ENCODE assay signal across 17 cellular contexts in genomic region chr21:33968998-33969353, GRCh38. TPM values are rescaled to one million over a fixed set of nuclear protein-coding genes. Genes with fewer than 3 reads are reported as not detected.
DNase-seq lines count a peak whose midpoint lies in the region; TF ChIP-seq lines count a peak whose summit lies in the region.
"Had no signal": no experiment of that assay in that cellular context is flagged by ENCODE, and none has a peak within 500 bp of the region (broad histone marks: within the 10 kb centered on the region; RNA-seq: fewer than 3 reads in every experiment).

No MANE protein-coding gene starts in this region.

- peak overlapping the region in 1 of 3 experiments; percentile 7 for H3K4me3 Mint-ChIP-seq in nephron
- H3K4me3 Mint-ChIP-seq: effector memory CD8-positive, alpha-beta T cell had no signal

- H3K4me1 Mint-ChIP-seq in nephron, result peaks cover 40% of the 10 kb centered on the region

- TF ChIP-seq CTCF in A673 (conservative IDR thresholded peaks at IDR 0.05; ENCODE audit: low read depth, low read length) (no peak), nephron (IDR thresholded peaks at IDR 0.05; ENCODE audit: unreplicated experiment in 3 of 3) (no peak), PC-9 (conservative IDR thresholded peaks at IDR 0.05) (no peak)

- H3K27me3 ChIP-seq in A673 (replicated peaks; ENCODE audit: insufficient read depth, low read depth, low read length, poor library complexity) (no peaks in the 10 kb centered on the region), MG63 (no peaks in the 10 kb centered on the region), PC-9 (ENCODE audit: insufficient read depth, low read depth) (no peaks in the 10 kb centered on the region)
- H3K27me3 ChIP-seq: SJCRH30 had no signal

- H3K4me1 ChIP-seq in A673 (ENCODE audit: insufficient read depth, low read length, poor library complexity, severe bottlenecking) (peaks cover 18% of the 10 kb centered on the region), PC-9 (replicated peaks; ENCODE audit: insufficient read depth) (peaks cover 6% of the 10 kb centered on the region; the same call in 1 of the 2 replicates)

- peak overlapping the region; percentile 10 for H3K4me3 ChIP-seq in A673 (ENCODE audit: low read depth, low read length, poor library complexity, severe bottlenecking)
- no peak overlapping the region for H3K4me3 ChIP-seq in MG63
- no peak overlapping the region for H3K4me3 ChIP-seq in PC-9
- H3K4me3 ChIP-seq: lower lobe of right lung had no signal

- no peak overlapping the region for H3K4me2 ChIP-seq in PC-9

- no peaks in the 10 kb centered on the region for H4K20me1 ChIP-seq in PC-9 (ENCODE audit: insufficient read depth)

- H3K9me3 ChIP-seq in A673 (ENCODE audit: low read depth, low read length, poor library complexity, severe bottlenecking) (no peaks in the 10 kb centered on the region), MG63 (no peaks in the 10 kb centered on the region), PC-9 (ENCODE audit: insufficient read depth, low read depth) (no peaks in the 10 kb centered on the region)
- H3K9me3 ChIP-seq: lower lobe of right lung, SJCRH30 had no signal

- H3F3A ChIP-seq in PC-9 (ENCODE audit: insufficient read depth, low read depth), result no peaks in the 10 kb centered on the region

- peak overlapping the region; percentile 82 for H3K27ac ChIP-seq in A673 (ENCODE audit: low read depth, low read length, poor library complexity, severe bottlenecking)
- peak overlapping the region; percentile 82 for H3K27ac ChIP-seq in epithelial cell of prostate
- no peak overlapping the region for H3K27ac ChIP-seq in PC-9
- H3K27ac ChIP-seq: lower lobe of right lung, SJCRH30 had no signal

- H3K9me2 ChIP-seq in PC-9 (ENCODE audit: insufficient read depth), result no peaks in the 10 kb centered on the region

- H3K36me3 Mint-ChIP-seq in nephron (ENCODE audit: low read depth), result no peaks in the 10 kb centered on the region

- H3K9me3 Mint-ChIP-seq in nephron, result no peaks in the 10 kb centered on the region
- H3K9me3 Mint-ChIP-seq: effector memory CD8-positive, alpha-beta T cell had no signal

- POLR2A ChIA-PET in A673 (lab: Charles Lee; ENCODE audit: low non-redundant PET), result no interaction called here
- POLR2A ChIA-PET in PC-9 (lab: Charles Lee; ENCODE audit: unreplicated experiment), result no interaction called here

- H3K27ac Mint-ChIP-seq in nephron, result peak overlapping the region; percentile 33 to 87 (median 80)

- no peaks in the 10 kb centered on the region for H3K27me3 Mint-ChIP-seq in nephron (ENCODE audit: low read depth)
- H3K27me3 Mint-ChIP-seq: effector memory CD8-positive, alpha-beta T cell had no signal

- no TSS peak for BruUV-seq in A673 (replicated peaks; lab: Mats Ljungman, UMichigan)
- BruUV-seq in PC-9 (replicated peaks; lab: Mats Ljungman, UMichigan), result no TSS peak

- no peak overlapping the region for H2AFZ ChIP-seq in PC-9

- CTCF ChIA-PET in A673 (lab: Charles Lee), result interaction anchor here (0.6 kb wide), 1 partner anchor 21 kb away, joined by 3 read pairs; no protein-coding TSS in a partner anchor
- CTCF ChIA-PET in PC-9 (lab: Charles Lee), result interaction anchor here (0.7 kb wide), 1 partner anchor 259 kb away, joined by 3 read pairs; no protein-coding TSS in a partner anchor

- DNase-seq in A673 (ENCODE audit: low spot score) (peak; percentile 89), MG63 (peak; percentile 39), epithelial cell of prostate (ENCODE audit: low read depth, low spot score) (no peak), T-helper 2 cell (no peak), NCI-H1417 (lab: John Stamatoyannopoulos, UW) (no peak), T-helper 1 cell (no peak), PC-9 (no peak)
- DNase-seq: activated T-cell treated with anti-CD3 and anti-CD28 coated beads, Interleukin-2, amount 50 U/mL, for 1 hour; amygdala; DMS79; effector memory CD8-positive, alpha-beta T cell; lower lobe of right lung; NCI-H2029; NCI-H774; trophoblast cell had no signal

- H3K36me3 ChIP-seq in A673 (ENCODE audit: insufficient read depth, low read length, poor library complexity, severe bottlenecking) (no peaks in the 10 kb centered on the region), MG63 (no peaks in the 10 kb centered on the region), PC-9 (ENCODE audit: low read depth) (no peaks in the 10 kb centered on the region)
- H3K36me3 ChIP-seq: lower lobe of right lung, SJCRH30 had no signal

- intact Hi-C loops in A673 (cut with micrococcal nuclease; ENCODE audit: unreplicated experiment), result no loop called here
- intact Hi-C loops in PC-9 (cut with micrococcal nuclease; ENCODE audit: unreplicated experiment), result no loop called here

- no peaks in the 10 kb centered on the region for H3K79me2 ChIP-seq in PC-9 (ENCODE audit: low read depth)

RNA-seq across cellular contexts. Expression of gene ATP5PO, which starts 53.4 kb away (rescaled TPM):
- total RNA-seq in A673 (2021), result 254 and 255 TPM in 2 replicates
- 210 and 538 TPM in 2 replicates for total RNA-seq in MG63 (2014; rRNA removed; shearing (Covaris generic); ENCODE audit: low replicate concordance)
- 134 and 136 TPM in 2 replicates for total RNA-seq in PC-9 (2021)

Comparison
In these comparisons a context has a peak if more than half of its experiments do, and no peak if none do; other contexts are left out.
1. DNase-seq: peak in A673 (single experiment) and MG63 (single experiment); none in epithelial cell of prostate (single experiment), T-helper 2 cell (0 of 5), NCI-H1417 (0 of 3), T-helper 1 cell (0 of 5) and PC-9 (0 of 2).